10 cellular contexts compared by ENCODE assay signal in the genomic region with DNA sequence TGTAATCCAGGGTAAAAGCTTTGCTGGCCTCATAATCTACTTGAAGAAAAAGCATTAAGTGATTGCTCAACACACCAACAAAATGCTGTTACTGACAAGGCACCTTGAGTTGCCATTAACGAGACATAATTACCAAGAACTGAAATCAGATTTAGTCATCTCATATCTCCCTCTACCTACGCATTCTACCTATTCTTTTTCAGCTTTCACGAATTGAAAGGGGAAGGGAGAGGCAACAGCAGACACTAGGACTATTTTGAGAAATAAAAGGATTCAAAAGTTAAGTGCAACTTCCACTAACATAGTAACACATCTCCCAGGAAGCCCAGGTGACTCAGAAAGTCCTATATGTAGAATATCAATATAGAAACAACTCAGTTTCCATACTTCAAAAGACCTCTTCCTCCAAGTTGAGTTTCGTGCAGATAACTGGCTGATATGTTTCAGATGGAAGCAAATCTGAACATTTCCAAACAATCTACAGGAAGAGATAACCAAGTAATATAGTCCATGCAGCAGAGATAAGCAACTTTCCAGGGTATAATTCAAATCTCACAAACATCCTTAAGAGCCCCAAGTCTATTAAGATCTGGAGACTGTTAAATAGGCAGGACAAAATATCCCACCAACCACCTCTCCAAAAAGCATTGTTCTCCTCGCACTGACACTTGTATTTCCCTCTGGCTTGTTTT. TPM values are rescaled to one million over a fixed set of nuclear protein-coding genes. Genes with fewer than 3 reads are reported as not detected.
A peak's percentile ranks its signal among the peaks of the same experiment; 100 is the strongest.
DNase-seq lines count a peak whose midpoint lies in the region; ATAC-seq lines count a peak whose summit lies in the region.
"Had no signal": no experiment of that assay in that cellular context is flagged by ENCODE, and none has a peak within 500 bp of the region (broad histone marks: within the 10 kb centered on the region; RNA-seq: fewer than 3 reads in every experiment).

No MANE protein-coding gene starts in this region.

- H2BK5ac ChIP-seq in trophoblast cell (ENCODE audit: low read depth, low read length, poor library complexity): no peak overlapping the region

- CTCF ChIA-PET in naive thymus-derived CD4-positive, alpha-beta T cell (lab: Charles Lee): interaction anchor here (0.6 kb wide), 1 partner anchor 65 kb away, joined by 3 read pairs; no protein-coding TSS in a partner anchor

- H3K27ac Mint-ChIP-seq in activated T-helper 17 cell treated with anti-CD3 and anti-CD28 coated beads, Interleukin-2, amount 50 U/mL, for 72 hours: peak overlapping the region; percentile 72
- H3K27ac Mint-ChIP-seq in naive thymus-derived CD4-positive, alpha-beta T cell: peak overlapping the region in 1 of 9 donors; percentile 63

- no peak overlapping the region for H3K9ac ChIP-seq in trophoblast cell (ENCODE audit: low read length)

- H3K4me3 Mint-ChIP-seq in activated T-helper 17 cell treated with anti-CD3 and anti-CD28 coated beads, Interleukin-2, amount 50 U/mL, for 72 hours: peak overlapping the region; percentile 75
- H3K4me3 Mint-ChIP-seq in naive thymus-derived CD4-positive, alpha-beta T cell: peak overlapping the region; percentile 28 to 95 (median 69)

- no peak overlapping the region for H3K23ac ChIP-seq in trophoblast cell (ENCODE audit: low read length)

- no peaks in the 10 kb centered on the region for H3K4me1 ChIP-seq in naive thymus-derived CD4-positive, alpha-beta T cell (ENCODE audit: control insufficient read depth in 2 of 2, insufficient read depth in 2 of 2, low read length in 2 of 2)
- H3K4me1 ChIP-seq in effector memory CD4-positive, alpha-beta T cell (ENCODE audit: control insufficient read depth, insufficient read depth, low read length, poor library complexity, severe bottlenecking): peaks cover 6% of the 10 kb centered on the region
- peaks cover 3 to 5% of the 10 kb centered on the region in 2 experiments for H3K4me1 ChIP-seq in trophoblast cell (ENCODE audit: control insufficient read depth in 1 of 2, insufficient read depth in 2 of 2, low read length in 2 of 2)

- H3K79me1 ChIP-seq in trophoblast cell (ENCODE audit: low read length): peaks cover 15% of the 10 kb centered on the region

- H2BK12ac ChIP-seq in trophoblast cell (ENCODE audit: low read length): no peak overlapping the region

- no peak overlapping the region for H3K4me2 ChIP-seq in trophoblast cell (ENCODE audit: low read length)

- H3K9me3 ChIP-seq in naive thymus-derived CD4-positive, alpha-beta T cell (ENCODE audit: control insufficient read depth in 2 of 3, low read length in 3 of 3): no peaks in the 10 kb centered on the region
- H3K9me3 ChIP-seq in effector memory CD4-positive, alpha-beta T cell (ENCODE audit: control insufficient read depth, low read length): no peaks in the 10 kb centered on the region
- H3K9me3 ChIP-seq in trophoblast cell (ENCODE audit: insufficient read depth, low read depth, low read length): no peaks in the 10 kb centered on the region

- no peak overlapping the region for H4K8ac ChIP-seq in trophoblast cell (ENCODE audit: low read depth, low read length)

- H2AK5ac ChIP-seq in trophoblast cell (ENCODE audit: low read length): no peak overlapping the region

- no peak overlapping the region for H3K4me3 ChIP-seq in naive thymus-derived CD4-positive, alpha-beta T cell (ENCODE audit: low read length)
- no peak overlapping the region for H3K4me3 ChIP-seq in effector memory CD4-positive, alpha-beta T cell (ENCODE audit: insufficient read depth, low read depth, low read length, poor library complexity, severe bottlenecking)
- no peak overlapping the region for H3K4me3 ChIP-seq in trophoblast cell (ENCODE audit: low read depth, low read length)

- peaks cover 12% of the 10 kb centered on the region for H3K79me2 ChIP-seq in trophoblast cell (ENCODE audit: control insufficient read depth, insufficient read depth, low read length, poor library complexity)

- no peak overlapping the region for H2AFZ ChIP-seq in trophoblast cell (ENCODE audit: insufficient read depth, low read length, poor library complexity)

- H4K12ac ChIP-seq in trophoblast cell (ENCODE audit: low read depth, low read length): no peak overlapping the region

- WGBS in trophoblast cell (ENCODE audit: extremely low coverage, insufficient coverage, insufficient read length): no CpG with 5 or more reads among the region's 5 CpGs

- H3K9me3 Mint-ChIP-seq in activated T-helper 17 cell treated with anti-CD3 and anti-CD28 coated beads, Interleukin-2, amount 50 U/mL, for 72 hours: no peaks in the 10 kb centered on the region
- peaks cover 0 to 2% (median 0%) of the 10 kb centered on the region in 11 donors for H3K9me3 Mint-ChIP-seq in naive thymus-derived CD4-positive, alpha-beta T cell

- no peak overlapping the region for H3K14ac ChIP-seq in trophoblast cell (ENCODE audit: low read length)

- no peak overlapping the region for H4K91ac ChIP-seq in trophoblast cell (ENCODE audit: low read depth, low read length)

- peaks cover 13% of the 10 kb centered on the region for H3K4me1 Mint-ChIP-seq in activated T-helper 17 cell treated with anti-CD3 and anti-CD28 coated beads, Interleukin-2, amount 50 U/mL, for 72 hours
- peaks cover 0 to 26% (median 12%) of the 10 kb centered on the region in 7 donors for H3K4me1 Mint-ChIP-seq in naive thymus-derived CD4-positive, alpha-beta T cell

- POLR2A ChIA-PET in naive thymus-derived CD4-positive, alpha-beta T cell (lab: Charles Lee): no interaction called here

- peaks cover 8 to 9% of the 10 kb centered on the region in 2 donors for H3K27me3 ChIP-seq in naive thymus-derived CD4-positive, alpha-beta T cell (ENCODE audit: control insufficient read depth in 2 of 2, insufficient read depth in 2 of 2, low read length in 2 of 2)
- H3K27me3 ChIP-seq in effector memory CD4-positive, alpha-beta T cell (replicated peaks; ENCODE audit: control insufficient read depth, insufficient read depth, low read length, poor library complexity, severe bottlenecking): peaks cover 19% of the 10 kb centered on the region
- H3K27me3 ChIP-seq in trophoblast cell (ENCODE audit: insufficient read depth, low read length): no peaks in the 10 kb centered on the region

- H3K36me3 ChIP-seq in naive thymus-derived CD4-positive, alpha-beta T cell (ENCODE audit: control insufficient read depth in 2 of 3, insufficient read depth in 3 of 3, low read length in 3 of 3): no peaks in the 10 kb centered on the region
- H3K36me3 ChIP-seq in effector memory CD4-positive, alpha-beta T cell (ENCODE audit: control insufficient read depth, insufficient read depth, low read length): no peaks in the 10 kb centered on the region
- H3K36me3 ChIP-seq in trophoblast cell (ENCODE audit: control insufficient read depth in 1 of 2, insufficient read depth in 2 of 2, low read length in 2 of 2): no peaks in the 10 kb centered on the region

- peak; percentile 56 for ATAC-seq in GM18502 (IDR thresholded peaks at IDR 0.05; ENCODE audit: poor library complexity, unreplicated experiment)
- peak; percentile 69 for ATAC-seq in HG02610 (IDR thresholded peaks at IDR 0.05; ENCODE audit: unreplicated experiment)
- ATAC-seq in activated T-helper 17 cell treated with anti-CD3 and anti-CD28 coated beads, Interleukin-2, amount 50 U/mL, for 72 hours (replicated peaks): peak; percentile 82
- no peak for ATAC-seq in naive thymus-derived CD4-positive, alpha-beta T cell
- no peak for ATAC-seq in HG03439 (IDR thresholded peaks at IDR 0.05; ENCODE audit: unreplicated experiment)

- H3K18ac ChIP-seq in trophoblast cell (ENCODE audit: low read length): no peak overlapping the region

- no peak overlapping the region for H2BK120ac ChIP-seq in trophoblast cell (ENCODE audit: insufficient read depth, low read length, poor library complexity)

- no peak overlapping the region for H3K27ac ChIP-seq in naive thymus-derived CD4-positive, alpha-beta T cell (ENCODE audit: low read depth, low read length)
- H3K27ac ChIP-seq in effector memory CD4-positive, alpha-beta T cell (ENCODE audit: insufficient read depth, low read length, poor library complexity, severe bottlenecking): no peak overlapping the region
- no peak overlapping the region for H3K27ac ChIP-seq in trophoblast cell (ENCODE audit: low read depth, low read length)

- H3K27me3 Mint-ChIP-seq in activated T-helper 17 cell treated with anti-CD3 and anti-CD28 coated beads, Interleukin-2, amount 50 U/mL, for 72 hours: peaks cover 67% of the 10 kb centered on the region
- peaks cover 26 to 70% (median 40%) of the 10 kb centered on the region in 5 donors for H3K27me3 Mint-ChIP-seq in naive thymus-derived CD4-positive, alpha-beta T cell

- H3K36me3 Mint-ChIP-seq in activated T-helper 17 cell treated with anti-CD3 and anti-CD28 coated beads, Interleukin-2, amount 50 U/mL, for 72 hours (ENCODE audit: low read depth): peaks cover 9% of the 10 kb centered on the region
- H3K36me3 Mint-ChIP-seq in naive thymus-derived CD4-positive, alpha-beta T cell: no peaks in the 10 kb centered on the region

- intact Hi-C loops in naive thymus-derived CD4-positive, alpha-beta T cell (cut with micrococcal nuclease): no loop called here
- intact Hi-C loops in posterior vena cava (cut with DNase I): no loop called here

- DNase-seq in naive thymus-derived CD4-positive, alpha-beta T cell: no peak
- no peak for DNase-seq in effector memory CD4-positive, alpha-beta T cell
- DNase-seq in posterior vena cava (ENCODE audit: low spot score) (no peak), trophoblast cell (no peak)
- DNase-seq: activated CD8-positive, alpha-beta memory T cell treated with anti-CD3 and anti-CD28 coated beads, Interleukin-2, amount 50 U/mL, for 48 hours; NCI-H1092 treated with DMSO at 0.1 percent for 48 hours had no signal

- no peak overlapping the region for H3K4ac ChIP-seq in trophoblast cell (ENCODE audit: low read depth, low read length)

RNA-seq across cellular contexts. Expression of a gene that starts 1.9 kb away (rescaled TPM):
- 10 to 100 TPM in 1 of 2 donors, under 1 TPM in 1; 0.90 to 11.5 TPM for total RNA-seq in activated T-helper 17 cell treated with anti-CD3 and anti-CD28 coated beads, Interleukin-2, amount 50 U/mL, for 72 hours
- 1 to 10 TPM in 3 of 5 experiments, under 1 TPM in 2; 0.30 to 6.8 (median 1.5) TPM for total RNA-seq in naive thymus-derived CD4-positive, alpha-beta T cell
- polyA plus RNA-seq in naive thymus-derived CD4-positive, alpha-beta T cell: under 1 TPM; 0.15 TPM
- 10 to 100 TPM; 28.1 to 29.7 TPM for total RNA-seq in posterior vena cava
- polyA plus RNA-seq in trophoblast cell (2013): 22.4 and 26.0 TPM in 2 replicates

RNA-seq across cellular contexts. Expression of a gene that starts 2.4 kb away (rescaled TPM):
- under 1 TPM in 1 of 2 donors, not detected in 1; 0.91 TPM for total RNA-seq in activated T-helper 17 cell treated with anti-CD3 and anti-CD28 coated beads, Interleukin-2, amount 50 U/mL, for 72 hours
- total RNA-seq in naive thymus-derived CD4-positive, alpha-beta T cell: under 1 TPM in 3 of 5 experiments, not detected in 2; 0.11 to 0.32 (median 0.15) TPM
- polyA plus RNA-seq in naive thymus-derived CD4-positive, alpha-beta T cell: not detected
- 1 to 10 TPM; 1.0 to 2.3 TPM for total RNA-seq in posterior vena cava
- polyA plus RNA-seq in trophoblast cell (2013): 2.2 TPM in 2 replicates

Comparison
In these comparisons a context has a peak if more than half of its experiments do, and no peak if none do; other contexts are left out.
1. ATAC-seq: peak in GM18502 (single experiment), HG02610 (single experiment) and activated T-helper 17 cell treated with anti-CD3 and anti-CD28 coated beads, Interleukin-2, amount 50 U/mL, for 72 hours (single experiment); none in naive thymus-derived CD4-positive, alpha-beta T cell (single experiment) and HG03439 (single experiment).